14 cellular contexts compared by ENCODE assay signal in the genomic region with DNA sequence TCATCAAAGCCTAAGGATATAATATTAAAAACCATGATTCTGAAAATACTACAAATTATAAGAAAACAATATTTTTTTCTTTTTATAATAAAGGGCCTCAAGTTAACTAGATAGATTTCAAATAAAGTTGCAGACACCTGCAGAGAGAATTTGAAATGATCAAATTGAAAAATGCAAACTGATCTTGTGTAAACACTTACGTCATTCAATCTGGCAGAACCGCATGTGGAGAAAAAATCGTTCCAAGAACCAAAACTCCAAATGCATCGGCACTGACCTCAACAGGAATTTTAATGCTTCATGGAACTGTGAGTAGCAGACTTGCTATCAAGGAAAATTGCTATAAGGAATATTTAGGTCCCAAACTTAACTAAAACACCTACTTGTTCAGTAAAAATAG. TPM values are rescaled to one million over a fixed set of nuclear protein-coding genes. Genes with fewer than 3 reads are reported as not detected.
DNase-seq lines count a peak whose midpoint lies in the region; ATAC-seq, FAIRE-seq and TF ChIP-seq lines count a peak whose summit lies in the region.
"Had no signal": no experiment of that assay in that cellular context is flagged by ENCODE, and none has a peak within 500 bp of the region (broad histone marks: within the 10 kb centered on the region; RNA-seq: fewer than 3 reads in every experiment).

No MANE protein-coding gene starts in this region.

- CTCF ChIA-PET in HepG2 (lab: Yijun Ruan, JAX; ENCODE audit: low intra/inter-chr PET ratio, low total read pairs), result no interaction called here

- TF ChIP-seq CTCF in brain microvascular endothelial cell (IDR thresholded peaks at IDR 0.05; ENCODE audit: low read depth, low read length, missing control alignments), result no peak
- no peak for TF ChIP-seq CTCF in HepG2 (CRISPR knock-in tag; IDR thresholded peaks at IDR 0.05)
- TF ChIP-seq CTCF in hepatocyte (IDR thresholded peaks at IDR 0.05; ENCODE audit: poor library complexity), result no peak
- TF ChIP-seq CTCF in ascending aorta (IDR thresholded peaks at IDR 0.05), result no peak

- no TSS peak for BruUV-seq in HepG2 (replicated peaks; lab: Mats Ljungman, UMichigan)

- H2AFZ ChIP-seq in HepG2 (ENCODE audit: low read length) (no peak overlapping the region), hepatocyte (no peak overlapping the region)

- intact Hi-C loops in HepG2 (cut with micrococcal nuclease; ENCODE audit: unreplicated experiment) (loop anchor here (5.0 kb wide), 2 partner anchors 155 to 505 kb away; no protein-coding TSS in a partner anchor), ascending aorta (cut with DNase I) (no loop called here)

- TF ChIP-seq POLR2A in HepG2 (IDR thresholded peaks at IDR 0.05; ENCODE audit: insufficient read depth in 1 of 2, low read depth in 2 of 2, low read length in 2 of 2), result no peak

- H3K79me2 ChIP-seq in HepG2 (ENCODE audit: insufficient read depth, low read length) (no peaks in the 10 kb centered on the region), hepatocyte (no peaks in the 10 kb centered on the region)

- TF ChIP-seq EP300 in HepG2 (IDR thresholded peaks at IDR 0.05; ENCODE audit: low read depth in 2 of 2, low read length in 2 of 2), result no peak
- no peak for TF ChIP-seq EP300 in HepG2 (CRISPR knock-in tag; IDR thresholded peaks at IDR 0.05; ENCODE audit: borderline replicate concordance)

- H3K4me3 ChIP-seq in brain microvascular endothelial cell (ENCODE audit: low read depth, low read length) (no peak overlapping the region), HepG2 (replicated peaks in 1 of 3; ENCODE audit: insufficient read depth in 1 of 3, low read depth in 2 of 3, low read length in 3 of 3) (no peak overlapping the region), hepatocyte (no peak overlapping the region), ascending aorta (no peak overlapping the region)
- H3K4me3 ChIP-seq: BLaER1 treated with 17β-estradiol and CSF1 and Interleukin-3, amounts not matched to agents 10 nM and 100 nM had no signal

- H3K36me3 ChIP-seq in brain microvascular endothelial cell (replicated peaks) (no peaks in the 10 kb centered on the region), HepG2 (replicated peaks in 1 of 2; ENCODE audit: control insufficient read depth in 1 of 2, insufficient read depth in 2 of 2, low read length in 2 of 2) (no peaks in the 10 kb centered on the region), hepatocyte (replicated peaks; ENCODE audit: insufficient read depth, low read depth) (no peaks in the 10 kb centered on the region), ascending aorta (no peaks in the 10 kb centered on the region)
- H3K36me3 ChIP-seq: BLaER1 treated with 17β-estradiol and CSF1 and Interleukin-3, amounts not matched to agents 10 nM and 100 nM had no signal

- WGBS in HepG2 (ENCODE audit: low lambda C conversion rate), result 4% methylated on average over 4 of the region's 4 CpGs
- WGBS in hepatocyte (ENCODE audit: low lambda C conversion rate, missing lambda C conversion rate), result 92% methylated on average over 4 of the region's 4 CpGs

- TF ChIP-seq RAD21 in HepG2 (CRISPR knock-in tag; IDR thresholded peaks at IDR 0.05), result no peak

- H3K4me1 ChIP-seq in HepG2 (ENCODE audit: insufficient read depth, low read length), result no peaks in the 10 kb centered on the region
- no peaks in the 10 kb centered on the region for H3K4me1 ChIP-seq in hepatocyte (ENCODE audit: insufficient read depth)
- H3K4me1 ChIP-seq in ascending aorta, result no peaks in the 10 kb centered on the region
- H3K4me1 ChIP-seq: BLaER1 treated with 17β-estradiol and CSF1 and Interleukin-3, amounts not matched to agents 10 nM and 100 nM had no signal

- in situ Hi-C loops in brain microvascular endothelial cell (cut with HindIII; ENCODE audit: low pct_ligation_motif_present, low sequenced_read_pairs) (no loop called here), HepG2 (cut with HindIII; ENCODE audit: extremely low pct_ligation_motif_present, low pct_unique_long_range_greater_than_20kb) (no loop called here)

- H4K20me1 ChIP-seq in HepG2 (ENCODE audit: insufficient read depth, low read length) (no peaks in the 10 kb centered on the region), hepatocyte (ENCODE audit: insufficient read depth, poor library complexity, severe bottlenecking) (no peaks in the 10 kb centered on the region)
- H4K20me1 ChIP-seq: BLaER1 treated with 17β-estradiol and CSF1 and Interleukin-3, amounts not matched to agents 10 nM and 100 nM had no signal

- no peaks in the 10 kb centered on the region for H3K27me3 ChIP-seq in brain microvascular endothelial cell (replicated peaks)
- no peaks in the 10 kb centered on the region for H3K27me3 ChIP-seq in HepG2 (ENCODE audit: control insufficient read depth in 1 of 2, insufficient read depth in 2 of 2, low read length in 2 of 2)
- no peaks in the 10 kb centered on the region for H3K27me3 ChIP-seq in hepatocyte
- H3K27me3 ChIP-seq in ascending aorta, result no peaks in the 10 kb centered on the region
- H3K27me3 ChIP-seq: BLaER1 treated with 17β-estradiol and CSF1 and Interleukin-3, amounts not matched to agents 10 nM and 100 nM had no signal

- FAIRE-seq in HepG2 (lab: Jason Lieb, UNC), result no peak

- H3K9me3 ChIP-seq in HepG2 (ENCODE audit: low read length) (no peaks in the 10 kb centered on the region), hepatocyte (ENCODE audit: low read depth) (no peaks in the 10 kb centered on the region), ascending aorta (no peaks in the 10 kb centered on the region)
- H3K9me3 ChIP-seq: BLaER1 treated with 17β-estradiol and CSF1 and Interleukin-3, amounts not matched to agents 10 nM and 100 nM had no signal

- H3K9me2 ChIP-seq in hepatocyte (replicated peaks; ENCODE audit: insufficient read depth), result no peaks in the 10 kb centered on the region

- no peak overlapping the region for H3K9ac ChIP-seq in HepG2 (ENCODE audit: insufficient read depth, low read depth, low read length)
- H3K9ac ChIP-seq: BLaER1 treated with 17β-estradiol and CSF1 and Interleukin-3, amounts not matched to agents 10 nM and 100 nM had no signal

- H3K27ac ChIP-seq in brain microvascular endothelial cell (peak overlapping the region; percentile 58), HepG2 (ENCODE audit: extremely low read length, insufficient read depth, low read length) (no peak overlapping the region), hepatocyte (no peak overlapping the region), ascending aorta (no peak overlapping the region)
- H3K27ac ChIP-seq: BLaER1 treated with 17β-estradiol and CSF1 and Interleukin-3, amounts not matched to agents 10 nM and 100 nM had no signal

- H3K4me2 ChIP-seq in HepG2 (ENCODE audit: low read depth, low read length) (no peak overlapping the region), hepatocyte (no peak overlapping the region)
- H3K4me2 ChIP-seq: BLaER1 treated with 17β-estradiol and CSF1 and Interleukin-3, amounts not matched to agents 10 nM and 100 nM had no signal

- ATAC-seq in HepG2 (no peak), GM21423 (IDR thresholded peaks at IDR 0.05; ENCODE audit: unreplicated experiment) (no peak), HG02763 (IDR thresholded peaks at IDR 0.05; ENCODE audit: unreplicated experiment) (no peak)
- ATAC-seq: left colon, natural killer cell had no signal

- DNase-seq in EL (peak; percentile 65), NCI-H146 treated with DMSO at 0.1 percent for 48 hours (lab: John Stamatoyannopoulos, UW; ENCODE audit: unreplicated experiment) (peak; percentile 27), brain microvascular endothelial cell (peak; percentile 77), HepG2 (ENCODE audit: low spot score) (no peak), hepatocyte (ENCODE audit: low spot score) (no peak), ascending aorta (ENCODE audit: low spot score in 2 of 2) (no peak)
- DNase-seq: activated CD8-positive, alpha-beta memory T cell treated with anti-CD3 and anti-CD28 coated beads, Interleukin-2, amount 50 U/mL, for 48 hours; activated naive CD8-positive, alpha-beta T cell treated with anti-CD3 and anti-CD28 coated beads, Interleukin-2, amount 10 ng/mL, durations not matched to agents 7 days and 5 days; HFFc6; left colon; natural killer cell had no signal

- POLR2A ChIA-PET in HepG2 (lab: Yijun Ruan, JAX), result no interaction called here

RNA-seq across cellular contexts. Expression of a gene that starts 17.2 kb away (rescaled TPM):
- total RNA-seq in HepG2 (2016; rRNA removed; fragmentation: Illumina TruSeq; extraction: Trizol), result not detected in 2 replicates
- not detected in 2 replicates for total RNA-seq in HepG2 (2016; cell fraction: cytosol; rRNA removed; fragmentation: Illumina TruSeq; extraction: Trizol; ENCODE audit: low read depth)
- total RNA-seq in HepG2 (2016; cell fraction: insoluble cytoplasmic fraction; rRNA removed; fragmentation: Illumina TruSeq; extraction: Trizol), result not detected in 2 replicates
- total RNA-seq in HepG2 (2016; cell fraction: membrane; rRNA removed; fragmentation: Illumina TruSeq; extraction: Trizol), result not detected in 2 replicates
- not detected in 2 replicates for total RNA-seq in HepG2 (2016; cell fraction: nucleus; rRNA removed; fragmentation: Illumina TruSeq; extraction: Trizol)
- not detected in 2 replicates for polyA plus RNA-seq in HepG2 (2011; rRNA removed)
- not detected in 2 replicates for polyA plus RNA-seq in HepG2 (2011; cell fraction: cytosol; rRNA removed)
- not detected in 2 replicates for polyA plus RNA-seq in HepG2 (2011; cell fraction: nucleus; rRNA removed)
- polyA plus RNA-seq in HepG2 (2012), result not detected in 2 replicates
- polyA plus RNA-seq in HepG2 (2016; cell fraction: cytosol; fragmentation: Illumina TruSeq; extraction: Trizol; ENCODE audit: low read depth), result not detected in 2 replicates
- not detected in 2 replicates for polyA plus RNA-seq in HepG2 (2016; cell fraction: insoluble cytoplasmic fraction; fragmentation: Illumina TruSeq; extraction: Trizol; ENCODE audit: low read depth)
- polyA plus RNA-seq in HepG2 (2016; cell fraction: membrane; fragmentation: Illumina TruSeq; extraction: Trizol; ENCODE audit: low read depth), result not detected in 2 replicates
- polyA plus RNA-seq in HepG2 (2016; cell fraction: nucleus; fragmentation: Illumina TruSeq; extraction: Trizol; ENCODE audit: insufficient read depth, low read depth), result not detected in 2 replicates
- not detected in 2 replicates for polyA minus RNA-seq in HepG2 (2011; rRNA and poly(A)+ RNA removed; ENCODE audit: low replicate concordance)
- polyA minus RNA-seq in HepG2 (2011; cell fraction: cytosol; rRNA and poly(A)+ RNA removed), result not detected in 2 replicates
- polyA minus RNA-seq in HepG2 (2011; cell fraction: nucleus; rRNA and poly(A)+ RNA removed), result not detected in 2 replicates
- total RNA-seq in hepatocyte, result 0.08 and 1.1 TPM in 2 replicates
- 0.68 TPM in 1 of 2 replicates, not detected in the other for polyA plus RNA-seq in hepatocyte
- not detected for total RNA-seq in ascending aorta
- total RNA-seq: activated naive CD8-positive, alpha-beta T cell treated with anti-CD3 and anti-CD28 coated beads, Interleukin-2, amount 10 ng/mL, durations not matched to agents 7 days and 5 days had no signal

RNA-seq across cellular contexts. Expression of a gene that starts 54.7 kb away (rescaled TPM):
- not detected in 2 replicates for total RNA-seq in HepG2 (2016; rRNA removed; fragmentation: Illumina TruSeq; extraction: Trizol)
- not detected in 2 replicates for total RNA-seq in HepG2 (2016; cell fraction: cytosol; rRNA removed; fragmentation: Illumina TruSeq; extraction: Trizol; ENCODE audit: low read depth)
- total RNA-seq in HepG2 (2016; cell fraction: insoluble cytoplasmic fraction; rRNA removed; fragmentation: Illumina TruSeq; extraction: Trizol), result not detected in 2 replicates
- total RNA-seq in HepG2 (2016; cell fraction: membrane; rRNA removed; fragmentation: Illumina TruSeq; extraction: Trizol), result not detected in 2 replicates
- total RNA-seq in HepG2 (2016; cell fraction: nucleus; rRNA removed; fragmentation: Illumina TruSeq; extraction: Trizol), result not detected in 2 replicates
- polyA plus RNA-seq in HepG2 (2011; rRNA removed), result not detected in 2 replicates
- polyA plus RNA-seq in HepG2 (2011; cell fraction: cytosol; rRNA removed), result not detected in 2 replicates
- not detected in 2 replicates for polyA plus RNA-seq in HepG2 (2011; cell fraction: nucleus; rRNA removed)
- polyA plus RNA-seq in HepG2 (2012), result not detected in 2 replicates
- polyA plus RNA-seq in HepG2 (2016; cell fraction: cytosol; fragmentation: Illumina TruSeq; extraction: Trizol; ENCODE audit: low read depth), result not detected in 2 replicates
- not detected in 2 replicates for polyA plus RNA-seq in HepG2 (2016; cell fraction: insoluble cytoplasmic fraction; fragmentation: Illumina TruSeq; extraction: Trizol; ENCODE audit: low read depth)
- not detected in 2 replicates for polyA plus RNA-seq in HepG2 (2016; cell fraction: membrane; fragmentation: Illumina TruSeq; extraction: Trizol; ENCODE audit: low read depth)
- polyA plus RNA-seq in HepG2 (2016; cell fraction: nucleus; fragmentation: Illumina TruSeq; extraction: Trizol; ENCODE audit: insufficient read depth, low read depth), result not detected in 2 replicates
- polyA minus RNA-seq in HepG2 (2011; rRNA and poly(A)+ RNA removed; ENCODE audit: low replicate concordance), result not detected in 2 replicates
- not detected in 2 replicates for polyA minus RNA-seq in HepG2 (2011; cell fraction: cytosol; rRNA and poly(A)+ RNA removed)
- polyA minus RNA-seq in HepG2 (2011; cell fraction: nucleus; rRNA and poly(A)+ RNA removed), result not detected in 2 replicates
- total RNA-seq in hepatocyte, result not detected in 2 replicates
- polyA plus RNA-seq in hepatocyte, result 0.73 TPM in 1 of 2 replicates, not detected in the other
- total RNA-seq in ascending aorta, result 0.21 TPM
- total RNA-seq: activated naive CD8-positive, alpha-beta T cell treated with anti-CD3 and anti-CD28 coated beads, Interleukin-2, amount 10 ng/mL, durations not matched to agents 7 days and 5 days; HFFc6; natural killer cell had no signal

Comparison
In these comparisons a context has a peak if more than half of its experiments do, and no peak if none do; other contexts are left out.
1. DNase-seq: peak in EL (single experiment), NCI-H146 treated with DMSO at 0.1 percent for 48 hours (single experiment) and brain microvascular endothelial cell (single experiment); none in HepG2 (single experiment), hepatocyte (single experiment) and ascending aorta (0 of 2).